22 cellular contexts compared by ENCODE assay signal in genomic region chr9:131082774-131083512, GRCh38. TPM values are rescaled to one million over a fixed set of nuclear protein-coding genes. Genes with fewer than 3 reads are reported as not detected.
"Had no signal": no experiment of that assay in that cellular context is flagged by ENCODE, and none has a peak within 500 bp of the region (broad histone marks: within the 10 kb centered on the region; RNA-seq: fewer than 3 reads in every experiment).

No MANE protein-coding gene starts in this region.

- H3K27me3 ChIP-seq: neural progenitor cell had no signal

- H3K36me3 ChIP-seq: brain microvascular endothelial cell, neural progenitor cell, prostate gland had no signal

- H3K4me3 ChIP-seq: neural progenitor cell, prostate gland, skin epidermis had no signal

- ATAC-seq: activated CD8-positive, alpha-beta T cell treated with anti-CD3 and anti-CD28 coated beads for 36 hours; activated naive CD8-positive, alpha-beta T cell treated with anti-CD3 and anti-CD28 coated beads, Interleukin-2, amount 50 U/mL, for 24 hours; naive thymus-derived CD4-positive, alpha-beta T cell; T-cell had no signal

- H3K4me1 ChIP-seq: neural progenitor cell, prostate gland had no signal

- H3K27ac ChIP-seq: brain microvascular endothelial cell, neural progenitor cell, prostate gland, skin epidermis had no signal

- DNase-seq: activated CD4-positive, alpha-beta T cell treated with anti-CD3 and anti-CD28 coated beads, Interleukin-2, amount 10 ng/mL, durations not matched to agents 24 days and 14 days; activated CD8-positive, alpha-beta T cell treated with anti-CD3 and anti-CD28 coated beads for 36 hours; activated naive CD4-positive, alpha-beta T cell treated with anti-CD3 and anti-CD28 coated beads, Interleukin-2, amount 10 ng/mL, durations not matched to agents 7 days and 5 days; activated naive CD8-positive, alpha-beta T cell treated with anti-CD3 and anti-CD28 coated beads, Interleukin-2, amount 50 U/mL, for 24 hours; activated T-cell treated with anti-CD3 and anti-CD28 coated beads, Interleukin-2, amount 50 U/mL, for 24 hours; anterior cingulate cortex; brain microvascular endothelial cell; cortex of kidney; effector memory CD4-positive, alpha-beta T cell; foreskin fibroblast; kidney glomerular epithelial cell; mesenchymal stem cell; naive thymus-derived CD4-positive, alpha-beta T cell; right cardiac atrium; SK-N-SH; stimulated activated CD4-positive, alpha-beta T cell treated with anti-CD3 and anti-CD28 coated beads, Interleukin-15, amount 100 ng/mL, for 24 hours; stimulated activated CD4-positive, alpha-beta T cell treated with anti-CD3 and anti-CD28 coated beads, Interleukin-2, amount 100 ng/mL, for 48 hours; T-cell had no signal

- H3K9me3 ChIP-seq: prostate gland, SK-N-SH had no signal

RNA-seq across cellular contexts. Expression of gene AIF1L, which starts 13.4 kb away (rescaled TPM):
- total RNA-seq: osteoblast had no signal
